13 cellular contexts compared by ENCODE assay signal in genomic region chr3:50599716-50600118, GRCh38. TPM values are rescaled to one million over a fixed set of nuclear protein-coding genes. Genes with fewer than 3 reads are reported as not detected.
A peak's percentile ranks its signal among the peaks of the same experiment; 100 is the strongest.
DNase-seq lines count a peak whose midpoint lies in the region; ATAC-seq and TF ChIP-seq lines count a peak whose summit lies in the region.
"Had no signal": no experiment of that assay in that cellular context is flagged by ENCODE, and none has a peak within 500 bp of the region (broad histone marks: within the 10 kb centered on the region; RNA-seq: fewer than 3 reads in every experiment).

No MANE protein-coding gene starts in this region.

- TF ChIP-seq EP300 in transverse colon (IDR thresholded peaks at IDR 0.05; ENCODE audit: low read depth) = no peak

- TF ChIP-seq POLR2A in breast epithelium (IDR thresholded peaks at IDR 0.05) (no peak), transverse colon (IDR thresholded peaks at IDR 0.05) (no peak)

- CTCF ChIA-PET in MCF 10A (lab: Yijun Ruan, JAX) = interaction anchor here (1.2 to 6.9 kb wide), 3 partner anchors 16 to 28 kb away, joined by 4 to 78 read pairs (median 40); partner anchors contain the start of gene MAPKAPK3

- TF ChIP-seq CTCF in breast epithelium (IDR thresholded peaks at IDR 0.05) (no peak), MCF 10A (IDR thresholded peaks at IDR 0.05; ENCODE audit: unreplicated experiment) (no peak), mesothelial cell of epicardium (IDR thresholded peaks at IDR 0.05; ENCODE audit: unreplicated experiment) (no peak), transverse colon (IDR thresholded peaks at IDR 0.05) (no peak)

- no peaks in the 10 kb centered on the region for H3K36me3 ChIP-seq in breast epithelium
- H3K36me3 ChIP-seq in transverse colon = no peaks in the 10 kb centered on the region

- H3K4me3 ChIP-seq in breast epithelium = no peak overlapping the region
- H3K4me3 ChIP-seq in transverse colon = no peak overlapping the region

- DNase-seq in breast epithelium (ENCODE audit: low spot score in 2 of 2) (no peak), MCF 10A (ENCODE audit: unreplicated experiment) (no peak), mesothelial cell of epicardium (ENCODE audit: low spot score in 2 of 2, unreplicated experiment in 2 of 2) (no peak), transverse colon (no peak), cerebellum (ENCODE audit: low spot score) (no peak)
- peak; percentile 36 for DNase-seq in activated naive CD8-positive, alpha-beta T cell treated with anti-CD3 and anti-CD28 coated beads, Interleukin-2, amount 50 U/mL, for 24 hours
- DNase-seq: effector CD8-positive, alpha-beta T cell; H7; NCI-H1048; trophoblast cell had no signal

- POLR2A ChIA-PET in MCF 10A (lab: Yijun Ruan, JAX) = interaction anchor here (2.2 to 4.5 kb wide), 2 partner anchors 10 to 30 kb away, joined by 7 to 63 read pairs; partner anchors contain the start of gene HEMK1

- H3K4me1 ChIP-seq in breast epithelium (peaks cover 20 to 47% of the 10 kb centered on the region in 2 donors), transverse colon (peaks cover 31 to 53% (median 42%) of the 10 kb centered on the region in 4 donors)

- 86% methylated on average over 1 of the region's 1 CpG; no CpG with 5 or more reads in 1 of the 2 donors for WGBS in transverse colon (ENCODE audit: low coverage in 1 of 2), 2 donors

- H3K27me3 Mint-ChIP-seq in MCF 10A (ENCODE audit: insufficient read depth, unreplicated experiment) (no peaks in the 10 kb centered on the region), mesothelial cell of epicardium (ENCODE audit: low read depth) (no peaks in the 10 kb centered on the region)
- no peaks in the 10 kb centered on the region for H3K27me3 Mint-ChIP-seq in activated naive CD8-positive, alpha-beta T cell treated with anti-CD3 and anti-CD28 coated beads, Interleukin-2, amount 50 U/mL, for 24 hours
- H3K27me3 Mint-ChIP-seq: B cell had no signal

- H3K9me3 ChIP-seq in breast epithelium (no peaks in the 10 kb centered on the region), transverse colon (no peaks in the 10 kb centered on the region)

- H3K9me3 Mint-ChIP-seq in MCF 10A (ENCODE audit: unreplicated experiment) (no peaks in the 10 kb centered on the region), mesothelial cell of epicardium (no peaks in the 10 kb centered on the region)
- no peaks in the 10 kb centered on the region for H3K9me3 Mint-ChIP-seq in activated naive CD8-positive, alpha-beta T cell treated with anti-CD3 and anti-CD28 coated beads, Interleukin-2, amount 50 U/mL, for 24 hours

- no peak overlapping the region for H3K4me3 Mint-ChIP-seq in MCF 10A (ENCODE audit: unreplicated experiment)
- H3K4me3 Mint-ChIP-seq in activated naive CD8-positive, alpha-beta T cell treated with anti-CD3 and anti-CD28 coated beads, Interleukin-2, amount 50 U/mL, for 24 hours = peak overlapping the region; percentile 65
- no peak overlapping the region for H3K4me3 Mint-ChIP-seq in mesothelial cell of epicardium
- H3K4me3 Mint-ChIP-seq: B cell had no signal

- H3K36me3 Mint-ChIP-seq in MCF 10A (ENCODE audit: insufficient read depth, unreplicated experiment) = no peaks in the 10 kb centered on the region
- peaks cover 36% of the 10 kb centered on the region for H3K36me3 Mint-ChIP-seq in activated naive CD8-positive, alpha-beta T cell treated with anti-CD3 and anti-CD28 coated beads, Interleukin-2, amount 50 U/mL, for 24 hours (ENCODE audit: low read depth)
- H3K36me3 Mint-ChIP-seq in mesothelial cell of epicardium = no peaks in the 10 kb centered on the region

- ATAC-seq in activated naive CD8-positive, alpha-beta T cell treated with anti-CD3 and anti-CD28 coated beads, Interleukin-2, amount 50 U/mL, for 24 hours = no peak
- no peak for ATAC-seq in GM18870 (IDR thresholded peaks at IDR 0.05; ENCODE audit: unreplicated experiment)
- ATAC-seq in HG03354 (IDR thresholded peaks at IDR 0.05; ENCODE audit: poor library complexity, severe bottlenecking, unreplicated experiment) = no peak

- H3K27ac Mint-ChIP-seq in MCF 10A (ENCODE audit: low read depth, unreplicated experiment) = no peak overlapping the region
- peak overlapping the region; percentile 100 for H3K27ac Mint-ChIP-seq in activated naive CD8-positive, alpha-beta T cell treated with anti-CD3 and anti-CD28 coated beads, Interleukin-2, amount 50 U/mL, for 24 hours
- H3K27ac Mint-ChIP-seq in mesothelial cell of epicardium = peak overlapping the region; percentile 51
- H3K27ac Mint-ChIP-seq: B cell had no signal

- in situ Hi-C loops in transverse colon (cut with MboI; ENCODE audit: low pct_ligation_motif_present in 1 of 4, low pct_unique_long_range_greater_than_20kb in 1 of 4, low sequenced_read_pairs in 3 of 4) = loop anchor here in 2 of 4 donors (25.0 kb wide), 1 partner anchor 788 kb away; the partner anchor contains the start of genes MANF (in 2 of the 2) and RBM15B (in 2 of the 2)

- peak overlapping the region; percentile 98 to 99 for H3K27ac ChIP-seq in breast epithelium
- peak overlapping the region; percentile 91 to 98 (median 94) for H3K27ac ChIP-seq in transverse colon

- H3K27me3 ChIP-seq in breast epithelium (no peaks in the 10 kb centered on the region), transverse colon (no peaks in the 10 kb centered on the region)

- intact Hi-C loops in breast epithelium (cut with DNase I; ENCODE audit: low total_unique reads) = no loop called here
- intact Hi-C loops in MCF 10A (cut with micrococcal nuclease) = no loop called here
- intact Hi-C loops in transverse colon (cut with DNase I; ENCODE audit: low total_unique reads) = no loop called here

- no TSS peak for BruUV-seq in MCF 10A (replicated peaks; lab: Mats Ljungman, UMichigan)

- H3K4me1 Mint-ChIP-seq in MCF 10A (ENCODE audit: insufficient read depth, unreplicated experiment) (peaks cover 21% of the 10 kb centered on the region), mesothelial cell of epicardium (peaks cover 42% of the 10 kb centered on the region)
- peaks cover 79% of the 10 kb centered on the region for H3K4me1 Mint-ChIP-seq in activated naive CD8-positive, alpha-beta T cell treated with anti-CD3 and anti-CD28 coated beads, Interleukin-2, amount 50 U/mL, for 24 hours

RNA-seq across cellular contexts. Expression of gene CISH, which starts 11.9 kb away (rescaled TPM):
- 10 to 100 TPM in 2 of 3 donors, 1 to 10 TPM in 1; 5.4 to 29.6 (median 17.4) TPM for total RNA-seq in breast epithelium
- total RNA-seq in MCF 10A (2022) = 0.26 and 0.59 TPM in 2 replicates
- 15.2 to 16.7 TPM (median 15.2 TPM) in 3 replicates for total RNA-seq in mesothelial cell of epicardium
- total RNA-seq in transverse colon = 10 to 100 TPM in 2 of 4 donors, 1 to 10 TPM in 2; 3.0 to 15.9 (median 9.2) TPM
- total RNA-seq in cerebellum = 1.4 TPM

RNA-seq across cellular contexts. Expression of gene MAPKAPK3, which starts 17.2 kb away (rescaled TPM):
- total RNA-seq in breast epithelium (10 to 100 TPM; 30.4 to 38.4 (median 30.8) TPM), MCF 10A (2022) (53.9 and 54.4 TPM in 2 replicates), mesothelial cell of epicardium (33.6 to 36.8 TPM (median 35.9 TPM) in 3 replicates), transverse colon (10 to 100 TPM; 21.3 to 37.8 (median 26.9) TPM), cerebellum (12.2 TPM)

RNA-seq across cellular contexts. Expression of gene HEMK1, which starts 30.4 kb away (rescaled TPM):
- total RNA-seq in breast epithelium (10 to 100 TPM in 1 of 3 donors, 1 to 10 TPM in 2; 6.1 to 10.7 (median 9.2) TPM), MCF 10A (2022) (19.9 and 23.8 TPM in 2 replicates), mesothelial cell of epicardium (32.1 to 34.1 TPM (median 32.8 TPM) in 3 replicates), transverse colon (10 to 100 TPM in 1 of 4 donors, 1 to 10 TPM in 3; 7.3 to 11.6 (median 7.9) TPM), cerebellum (9.0 TPM)

RNA-seq across cellular contexts. Expression of gene C3orf18, which starts 32.2 kb away (rescaled TPM):
- 10 to 100 TPM; 10.7 to 16.8 (median 15.1) TPM for total RNA-seq in breast epithelium
- total RNA-seq in MCF 10A (2022) = 1.3 and 1.9 TPM in 2 replicates
- 12.7 to 15.1 TPM (median 12.8 TPM) in 3 replicates for total RNA-seq in mesothelial cell of epicardium
- 10 to 100 TPM in 1 of 4 donors, 1 to 10 TPM in 3; 1.9 to 10.2 (median 4.3) TPM for total RNA-seq in transverse colon
- 15.8 TPM for total RNA-seq in cerebellum
